Comparison of ENCODE assay signal across 21 cellular contexts in genomic region chr5:76460104-76460503, GRCh38.
"Had no signal": no experiment of that assay in that cellular context is flagged by ENCODE, and none has a peak within 500 bp of the region (broad histone marks: within the 10 kb centered on the region; RNA-seq: fewer than 3 reads in every experiment).

No MANE protein-coding gene starts in this region.

- ATAC-seq: gastroesophageal sphincter, heart left ventricle, left cardiac atrium, sciatic nerve had no signal

- H3K27me3 ChIP-seq: ascending aorta, esophagus muscularis mucosa, gastroesophageal sphincter, heart left ventricle, testis, upper lobe of left lung had no signal

- H3K36me3 ChIP-seq: ascending aorta, esophagus muscularis mucosa, gastroesophageal sphincter, heart left ventricle, upper lobe of left lung had no signal

- H3K4me3 ChIP-seq: ascending aorta, esophagus muscularis mucosa, gastroesophageal sphincter, heart left ventricle, smooth muscle cell, testis, upper lobe of left lung had no signal

- H3K9me3 Mint-ChIP-seq: activated T-helper 2 cell treated with anti-CD3 and anti-CD28 coated beads, Interferon-gamma antibody, Interleukin-2, Interleukin-4, amounts not matched to agents 10 μg/mL and 5 μg/mL and 100 μg/mL, durations not matched to agents 14 hours and 24 hours and 36 hours; nephron; T-helper 2 cell treated with Interferon-gamma antibody and Interleukin-4, amounts not matched to agents 5 μg/mL and 100 μg/mL, for 36 hours had no signal

- FAIRE-seq: endothelial cell of umbilical vein, islet of Langerhans, TTC549 had no signal

- H3K4me2 ChIP-seq: smooth muscle cell had no signal

- H3K4me1 Mint-ChIP-seq: nephron had no signal

- H3K4me3 Mint-ChIP-seq: nephron; T-helper 2 cell treated with Interferon-gamma antibody and Interleukin-4, amounts not matched to agents 5 μg/mL and 100 μg/mL, for 36 hours had no signal

- H3K27ac Mint-ChIP-seq: activated T-helper 2 cell treated with anti-CD3 and anti-CD28 coated beads, Interferon-gamma antibody, Interleukin-2, Interleukin-4, amounts not matched to agents 10 μg/mL and 5 μg/mL and 100 μg/mL, durations not matched to agents 14 hours and 24 hours and 36 hours; nephron; T-helper 2 cell treated with Interferon-gamma antibody and Interleukin-4, amounts not matched to agents 5 μg/mL and 100 μg/mL, for 36 hours had no signal

- DNase-seq: activated CD4-positive, alpha-beta T cell treated with anti-CD3 and anti-CD28 coated beads for 4 hours; activated CD8-positive, alpha-beta memory T cell treated with anti-CD3 and anti-CD28 coated beads for 24 hours; activated naive CD4-positive, alpha-beta T cell treated with Interleukin-2 at 50 U/mL for 16 hours; cortex of kidney; heart left ventricle; left cardiac atrium; mesenchymal stem cell; stimulated activated CD4-positive, alpha-beta T cell treated with anti-CD3 and anti-CD28 coated beads, Interleukin-4, amount 100 ng/mL, for 1 hour; testis; upper lobe of left lung had no signal

- H3K9me3 ChIP-seq: ascending aorta, esophagus muscularis mucosa, gastroesophageal sphincter, testis, upper lobe of left lung had no signal

- H3K4me1 ChIP-seq: ascending aorta, esophagus muscularis mucosa, gastroesophageal sphincter, testis had no signal

- H3K27ac ChIP-seq: ascending aorta, esophagus muscularis mucosa, gastroesophageal sphincter, heart left ventricle, testis, upper lobe of left lung had no signal
